Comparison of ENCODE assay signal across 1 cellular context in the genomic region with DNA sequence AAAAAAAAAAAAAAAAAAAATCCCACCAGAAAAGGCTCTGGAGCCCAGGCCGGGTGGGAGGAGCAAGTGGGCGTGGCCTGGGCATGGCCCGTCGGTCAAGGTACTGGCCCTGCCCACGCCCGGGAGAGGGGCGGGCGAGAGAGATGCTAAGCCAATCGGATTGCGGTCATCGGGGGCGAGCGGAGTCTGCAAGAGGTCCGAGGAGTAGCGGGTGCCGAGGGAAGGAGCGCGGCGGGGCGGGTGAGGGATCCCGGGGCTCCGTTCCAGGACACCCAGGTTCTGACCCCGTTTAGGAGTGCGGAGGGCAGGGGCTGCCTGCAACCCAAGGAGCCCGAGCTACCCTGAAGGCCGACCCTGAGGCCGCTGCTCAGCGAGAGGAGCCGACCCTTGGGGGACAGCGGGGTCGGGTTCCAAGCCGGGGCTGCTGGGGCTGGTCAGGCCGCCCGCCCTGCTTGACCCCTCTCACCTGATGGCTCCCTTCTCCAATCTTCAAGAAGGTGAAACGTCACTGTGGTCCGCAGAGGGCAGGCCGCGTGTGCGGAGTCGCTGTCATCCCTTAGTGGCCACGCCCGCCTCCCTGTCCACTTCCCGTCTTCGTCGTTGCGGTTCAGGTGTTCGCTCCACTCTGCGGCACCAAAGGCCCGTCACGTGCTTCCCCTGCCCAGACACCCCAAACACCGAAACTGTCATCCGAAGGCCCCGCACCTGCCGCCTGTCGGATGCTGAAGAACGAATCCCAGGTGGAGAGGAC.
TF ChIP-seq lines count a peak whose summit lies in the region.

No MANE protein-coding gene starts in this region.

TF ChIP-seq in K562, 482 proteins besides CTCF, POLR2A, EP300 and RAD21 (continued from another document and continues in another):
- TF ChIP-seq, protein P1, sequence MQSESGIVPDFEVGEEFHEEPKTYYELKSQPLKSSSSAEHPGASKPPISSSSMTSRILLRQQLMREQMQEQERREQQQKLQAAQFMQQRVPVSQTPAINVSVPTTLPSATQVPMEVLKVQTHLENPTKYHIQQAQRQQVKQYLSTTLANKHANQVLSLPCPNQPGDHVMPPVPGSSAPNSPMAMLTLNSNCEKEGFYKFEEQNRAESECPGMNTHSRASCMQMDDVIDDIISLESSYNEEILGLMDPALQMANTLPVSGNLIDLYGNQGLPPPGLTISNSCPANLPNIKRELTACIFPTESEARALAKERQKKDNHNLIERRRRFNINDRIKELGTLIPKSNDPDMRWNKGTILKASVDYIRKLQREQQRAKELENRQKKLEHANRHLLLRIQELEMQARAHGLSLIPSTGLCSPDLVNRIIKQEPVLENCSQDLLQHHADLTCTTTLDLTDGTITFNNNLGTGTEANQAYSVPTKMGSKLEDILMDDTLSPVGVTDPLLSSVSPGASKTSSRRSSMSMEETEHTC (IDR thresholded peaks at IDR 0.05), result 0 out of 2 replicates have a peak, but pooled peaks have one; percentile 1
- TF ChIP-seq MAFF (IDR thresholded peaks at IDR 0.05; ENCODE audit: low read length) (no peak), PML (IDR thresholded peaks at IDR 0.05; ENCODE audit: low read length) (no peak), CXXC5 (CRISPR knock-in tag; IDR thresholded peaks at IDR 0.05) (0 out of 2 replicates have a peak, but pooled peaks have one; percentile 26), POU5F1 (IDR thresholded peaks at IDR 0.05; ENCODE audit: borderline replicate concordance, low read depth, low read length, partially characterized antibody) (no peak), SNRNP70 (optimal IDR thresholded peaks at IDR 0.05; ENCODE audit: low read depth, low read length) (no peak), MCM7 (IDR thresholded peaks at IDR 0.05) (no peak), FOS (IDR thresholded peaks at IDR 0.05; ENCODE audit: extremely low read depth, insufficient read length) (no peak), RFX1 (IDR thresholded peaks at IDR 0.05) (no peak), ERF (CRISPR knock-in tag; IDR thresholded peaks at IDR 0.05) (no peak), TCFL5 (CRISPR knock-in tag; conservative IDR thresholded peaks at IDR 0.05) (no peak), ZNF436 (CRISPR knock-in tag; IDR thresholded peaks at IDR 0.05) (no peak), ZBTB8A (IDR thresholded peaks at IDR 0.05; ENCODE audit: partially characterized antibody) (no peak), ETV6 (IDR thresholded peaks at IDR 0.05; ENCODE audit: borderline replicate concordance in 1 of 2, low read depth in 2 of 2, low read length in 1 of 2) (no peak), ETV6 (CRISPR knock-in tag; IDR thresholded peaks at IDR 0.05; ENCODE audit: borderline replicate concordance) (no peak), CBX2 (IDR thresholded peaks at IDR 0.05; ENCODE audit: insufficient read depth, low read length, poor library complexity, severe bottlenecking) (no peak), ZNF311 (CRISPR knock-in tag; IDR thresholded peaks at IDR 0.05) (no peak), NR1H2 (CRISPR knock-in tag; IDR thresholded peaks at IDR 0.05) (no peak), NRF1 (conservative IDR thresholded peaks at IDR 0.05 in 1 of 2, IDR thresholded peaks at IDR 0.05 in 1 of 2) (peak; percentile 57 to 69; a peak in 3 of 4 replicates), PHF20 (IDR thresholded peaks at IDR 0.05; ENCODE audit: partially characterized antibody) (no peak), ZNF133 (CRISPR knock-in tag; IDR thresholded peaks at IDR 0.05) (no peak), POLR2B (IDR thresholded peaks at IDR 0.05; ENCODE audit: low read depth, partially characterized antibody) (no peak), ZNF263 (CRISPR knock-in tag; IDR thresholded peaks at IDR 0.05; ENCODE audit: borderline replicate concordance) (peak; percentile 71), ZEB2 (IDR thresholded peaks at IDR 0.05) (0 out of 2 replicates have a peak, but pooled peaks have one; percentile 17), RFX7 (CRISPR knock-in tag; IDR thresholded peaks at IDR 0.05) (no peak), L3MBTL2 (IDR thresholded peaks at IDR 0.05) (peak; percentile 74)
- TF ChIP-seq, protein P2, sequence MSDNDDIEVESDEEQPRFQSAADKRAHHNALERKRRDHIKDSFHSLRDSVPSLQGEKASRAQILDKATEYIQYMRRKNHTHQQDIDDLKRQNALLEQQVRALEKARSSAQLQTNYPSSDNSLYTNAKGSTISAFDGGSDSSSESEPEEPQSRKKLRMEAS (CRISPR knock-in tag; IDR thresholded peaks at IDR 0.05), result peak; percentile 83
- TF ChIP-seq, protein P3, sequence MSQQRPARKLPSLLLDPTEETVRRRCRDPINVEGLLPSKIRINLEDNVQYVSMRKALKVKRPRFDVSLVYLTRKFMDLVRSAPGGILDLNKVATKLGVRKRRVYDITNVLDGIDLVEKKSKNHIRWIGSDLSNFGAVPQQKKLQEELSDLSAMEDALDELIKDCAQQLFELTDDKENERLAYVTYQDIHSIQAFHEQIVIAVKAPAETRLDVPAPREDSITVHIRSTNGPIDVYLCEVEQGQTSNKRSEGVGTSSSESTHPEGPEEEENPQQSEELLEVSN (IDR thresholded peaks at IDR 0.05; ENCODE audit: borderline replicate concordance in 1 of 2, extremely low read depth in 1 of 2, insufficient read depth in 1 of 2, insufficient read length in 1 of 2, low read depth in 1 of 2, low read length in 1 of 2, poor library complexity in 1 of 2, severe bottlenecking in 1 of 2), result peak; percentile 60 to 66
- TF ChIP-seq, protein P4, sequence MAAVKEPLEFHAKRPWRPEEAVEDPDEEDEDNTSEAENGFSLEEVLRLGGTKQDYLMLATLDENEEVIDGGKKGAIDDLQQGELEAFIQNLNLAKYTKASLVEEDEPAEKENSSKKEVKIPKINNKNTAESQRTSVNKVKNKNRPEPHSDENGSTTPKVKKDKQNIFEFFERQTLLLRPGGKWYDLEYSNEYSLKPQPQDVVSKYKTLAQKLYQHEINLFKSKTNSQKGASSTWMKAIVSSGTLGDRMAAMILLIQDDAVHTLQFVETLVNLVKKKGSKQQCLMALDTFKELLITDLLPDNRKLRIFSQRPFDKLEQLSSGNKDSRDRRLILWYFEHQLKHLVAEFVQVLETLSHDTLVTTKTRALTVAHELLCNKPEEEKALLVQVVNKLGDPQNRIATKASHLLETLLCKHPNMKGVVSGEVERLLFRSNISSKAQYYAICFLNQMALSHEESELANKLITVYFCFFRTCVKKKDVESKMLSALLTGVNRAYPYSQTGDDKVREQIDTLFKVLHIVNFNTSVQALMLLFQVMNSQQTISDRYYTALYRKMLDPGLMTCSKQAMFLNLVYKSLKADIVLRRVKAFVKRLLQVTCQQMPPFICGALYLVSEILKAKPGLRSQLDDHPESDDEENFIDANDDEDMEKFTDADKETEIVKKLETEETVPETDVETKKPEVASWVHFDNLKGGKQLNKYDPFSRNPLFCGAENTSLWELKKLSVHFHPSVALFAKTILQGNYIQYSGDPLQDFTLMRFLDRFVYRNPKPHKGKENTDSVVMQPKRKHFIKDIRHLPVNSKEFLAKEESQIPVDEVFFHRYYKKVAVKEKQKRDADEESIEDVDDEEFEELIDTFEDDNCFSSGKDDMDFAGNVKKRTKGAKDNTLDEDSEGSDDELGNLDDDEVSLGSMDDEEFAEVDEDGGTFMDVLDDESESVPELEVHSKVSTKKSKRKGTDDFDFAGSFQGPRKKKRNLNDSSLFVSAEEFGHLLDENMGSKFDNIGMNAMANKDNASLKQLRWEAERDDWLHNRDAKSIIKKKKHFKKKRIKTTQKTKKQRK (IDR thresholded peaks at IDR 0.05; ENCODE audit: borderline replicate concordance, low read depth, low read length), result no peak
- TF ChIP-seq, protein P5, sequence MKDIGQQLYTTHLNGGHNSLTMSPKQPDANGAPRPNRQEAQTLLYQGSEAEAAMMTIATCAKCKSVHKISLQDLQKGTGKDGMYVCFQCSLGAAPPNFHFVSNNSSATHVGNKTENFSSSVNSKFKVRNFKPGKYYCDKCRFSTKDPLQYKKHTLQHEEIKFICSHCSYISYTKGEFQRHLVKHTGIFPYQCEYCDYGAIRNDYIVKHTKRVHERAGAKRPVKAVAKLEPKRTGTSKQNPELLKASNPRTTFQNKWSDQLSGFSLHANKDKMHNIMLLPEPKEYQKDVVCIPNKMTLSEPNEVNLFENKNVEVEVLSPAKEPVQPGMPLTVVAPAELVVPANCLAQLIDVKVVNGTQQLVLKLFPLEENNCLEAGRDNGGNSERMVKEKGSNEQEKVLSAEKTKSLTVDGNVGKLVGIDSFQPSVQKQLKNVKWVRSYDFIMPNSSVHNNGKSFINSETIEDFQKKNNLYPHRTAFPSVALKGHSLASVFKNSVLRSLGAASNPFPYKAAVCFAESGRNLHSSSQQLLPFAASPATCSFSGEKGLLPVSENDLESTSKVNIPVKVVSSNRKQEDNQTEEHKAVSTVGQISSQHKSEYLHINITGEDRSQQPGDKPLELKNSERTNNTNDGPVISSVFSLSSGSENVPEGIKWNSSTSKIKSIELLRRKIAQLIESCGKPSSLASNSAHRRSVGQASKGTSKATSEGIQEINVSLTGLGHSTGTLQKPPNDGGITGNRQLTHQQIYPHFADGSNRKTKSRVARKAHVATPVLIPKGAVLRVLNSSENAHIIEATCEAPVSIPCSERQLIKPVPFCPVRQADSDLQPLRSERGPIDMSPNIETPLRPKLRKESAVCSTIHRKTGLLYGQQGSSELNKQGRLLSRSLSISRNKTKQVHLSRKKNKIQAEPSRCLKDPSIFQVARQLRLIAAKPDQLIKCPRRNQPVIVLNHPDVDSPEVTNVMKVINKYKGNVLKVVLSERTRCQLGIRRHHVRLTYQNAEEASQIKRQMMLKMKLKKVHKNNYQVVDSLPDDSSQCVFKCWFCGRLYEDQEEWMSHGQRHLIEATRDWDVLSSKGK (CRISPR knock-in tag; IDR thresholded peaks at IDR 0.05), result no peak
- TF ChIP-seq, protein P6, sequence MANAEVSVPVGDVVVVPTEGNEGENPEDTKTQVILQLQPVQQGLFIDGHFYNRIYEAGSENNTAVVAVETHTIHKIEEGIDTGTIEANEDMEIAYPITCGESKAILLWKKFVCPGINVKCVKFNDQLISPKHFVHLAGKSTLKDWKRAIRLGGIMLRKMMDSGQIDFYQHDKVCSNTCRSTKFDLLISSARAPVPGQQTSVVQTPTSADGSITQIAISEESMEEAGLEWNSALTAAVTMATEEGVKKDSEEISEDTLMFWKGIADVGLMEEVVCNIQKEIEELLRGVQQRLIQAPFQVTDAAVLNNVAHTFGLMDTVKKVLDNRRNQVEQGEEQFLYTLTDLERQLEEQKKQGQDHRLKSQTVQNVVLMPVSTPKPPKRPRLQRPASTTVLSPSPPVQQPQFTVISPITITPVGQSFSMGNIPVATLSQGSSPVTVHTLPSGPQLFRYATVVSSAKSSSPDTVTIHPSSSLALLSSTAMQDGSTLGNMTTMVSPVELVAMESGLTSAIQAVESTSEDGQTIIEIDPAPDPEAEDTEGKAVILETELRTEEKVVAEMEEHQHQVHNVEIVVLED (CRISPR knock-in tag; IDR thresholded peaks at IDR 0.05), result no peak
- TF ChIP-seq, protein P7, sequence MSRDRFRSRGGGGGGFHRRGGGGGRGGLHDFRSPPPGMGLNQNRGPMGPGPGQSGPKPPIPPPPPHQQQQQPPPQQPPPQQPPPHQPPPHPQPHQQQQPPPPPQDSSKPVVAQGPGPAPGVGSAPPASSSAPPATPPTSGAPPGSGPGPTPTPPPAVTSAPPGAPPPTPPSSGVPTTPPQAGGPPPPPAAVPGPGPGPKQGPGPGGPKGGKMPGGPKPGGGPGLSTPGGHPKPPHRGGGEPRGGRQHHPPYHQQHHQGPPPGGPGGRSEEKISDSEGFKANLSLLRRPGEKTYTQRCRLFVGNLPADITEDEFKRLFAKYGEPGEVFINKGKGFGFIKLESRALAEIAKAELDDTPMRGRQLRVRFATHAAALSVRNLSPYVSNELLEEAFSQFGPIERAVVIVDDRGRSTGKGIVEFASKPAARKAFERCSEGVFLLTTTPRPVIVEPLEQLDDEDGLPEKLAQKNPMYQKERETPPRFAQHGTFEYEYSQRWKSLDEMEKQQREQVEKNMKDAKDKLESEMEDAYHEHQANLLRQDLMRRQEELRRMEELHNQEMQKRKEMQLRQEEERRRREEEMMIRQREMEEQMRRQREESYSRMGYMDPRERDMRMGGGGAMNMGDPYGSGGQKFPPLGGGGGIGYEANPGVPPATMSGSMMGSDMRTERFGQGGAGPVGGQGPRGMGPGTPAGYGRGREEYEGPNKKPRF (IDR thresholded peaks at IDR 0.05; ENCODE audit: low read depth, low read length), result no peak
- TF ChIP-seq, protein P8, sequence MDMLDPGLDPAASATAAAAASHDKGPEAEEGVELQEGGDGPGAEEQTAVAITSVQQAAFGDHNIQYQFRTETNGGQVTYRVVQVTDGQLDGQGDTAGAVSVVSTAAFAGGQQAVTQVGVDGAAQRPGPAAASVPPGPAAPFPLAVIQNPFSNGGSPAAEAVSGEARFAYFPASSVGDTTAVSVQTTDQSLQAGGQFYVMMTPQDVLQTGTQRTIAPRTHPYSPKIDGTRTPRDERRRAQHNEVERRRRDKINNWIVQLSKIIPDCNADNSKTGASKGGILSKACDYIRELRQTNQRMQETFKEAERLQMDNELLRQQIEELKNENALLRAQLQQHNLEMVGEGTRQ (CRISPR knock-in tag; IDR thresholded peaks at IDR 0.05), result peak; percentile 45
